Comparison of ENCODE assay signal across 8 cellular contexts in the genomic region with DNA sequence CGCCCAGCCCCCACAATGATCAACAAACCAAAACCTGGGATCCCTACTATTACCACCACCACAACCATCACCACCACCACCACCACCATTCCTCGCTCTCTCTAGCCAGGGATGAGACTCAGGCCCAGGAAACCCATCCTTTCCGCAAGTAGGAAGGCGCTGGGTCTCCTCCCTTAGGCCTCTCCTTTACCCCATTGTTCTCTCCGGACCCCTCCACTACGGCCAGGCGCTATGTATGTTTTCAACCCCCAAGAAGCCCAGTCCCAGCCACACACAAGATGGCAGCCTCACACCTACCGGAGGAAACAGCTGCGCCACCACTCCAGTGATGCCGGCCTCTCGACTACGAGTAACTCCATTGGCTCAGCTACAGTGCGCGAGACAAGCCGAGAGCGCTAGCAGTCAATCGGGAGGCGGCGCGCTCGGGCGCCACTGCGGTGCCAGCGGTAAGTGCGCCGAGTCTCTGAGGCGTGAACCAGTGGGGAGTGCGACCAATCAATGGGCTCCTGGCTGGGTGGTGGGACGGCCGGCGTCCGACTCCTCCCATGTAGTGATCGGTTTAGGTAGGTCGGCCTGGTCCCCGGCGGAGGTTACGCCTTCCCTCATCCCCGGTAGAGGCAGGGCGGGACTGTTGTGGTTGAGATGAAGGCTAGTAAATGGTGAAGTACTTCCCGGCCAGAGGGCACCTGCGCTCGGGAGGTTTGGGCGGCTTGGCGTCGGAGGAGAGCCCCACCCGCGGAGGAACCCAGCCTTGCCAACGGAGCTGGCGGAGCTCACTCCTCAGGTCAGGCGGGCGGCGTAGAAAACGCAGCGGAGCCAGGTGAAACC. TPM values are rescaled to one million over a fixed set of nuclear protein-coding genes. Genes with fewer than 3 reads are reported as not detected.
DNase-seq lines count a peak whose midpoint lies in the region; ATAC-seq and TF ChIP-seq lines count a peak whose summit lies in the region.

A gene (minus strand): TSS at position 376 of the 828 bp plus-strand sequence. CDS start 61,154 bp downstream, outside the sequence.
A gene with protein sequence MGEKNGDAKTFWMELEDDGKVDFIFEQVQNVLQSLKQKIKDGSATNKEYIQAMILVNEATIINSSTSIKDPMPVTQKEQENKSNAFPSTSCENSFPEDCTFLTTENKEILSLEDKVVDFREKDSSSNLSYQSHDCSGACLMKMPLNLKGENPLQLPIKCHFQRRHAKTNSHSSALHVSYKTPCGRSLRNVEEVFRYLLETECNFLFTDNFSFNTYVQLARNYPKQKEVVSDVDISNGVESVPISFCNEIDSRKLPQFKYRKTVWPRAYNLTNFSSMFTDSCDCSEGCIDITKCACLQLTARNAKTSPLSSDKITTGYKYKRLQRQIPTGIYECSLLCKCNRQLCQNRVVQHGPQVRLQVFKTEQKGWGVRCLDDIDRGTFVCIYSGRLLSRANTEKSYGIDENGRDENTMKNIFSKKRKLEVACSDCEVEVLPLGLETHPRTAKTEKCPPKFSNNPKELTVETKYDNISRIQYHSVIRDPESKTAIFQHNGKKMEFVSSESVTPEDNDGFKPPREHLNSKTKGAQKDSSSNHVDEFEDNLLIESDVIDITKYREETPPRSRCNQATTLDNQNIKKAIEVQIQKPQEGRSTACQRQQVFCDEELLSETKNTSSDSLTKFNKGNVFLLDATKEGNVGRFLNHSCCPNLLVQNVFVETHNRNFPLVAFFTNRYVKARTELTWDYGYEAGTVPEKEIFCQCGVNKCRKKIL (plus strand): TSS at position 586 of the 828 bp plus-strand sequence. CDS start 7,620 bp downstream, outside the sequence.

- peak within 1 kb of the TSS; percentile 94 for H3K4me3 Mint-ChIP-seq in activated naive CD8-positive, alpha-beta T cell treated with anti-CD3 and anti-CD28 coated beads for 36 hours
- peak within 1 kb of the TSS; percentile 99 for H3K4me3 Mint-ChIP-seq in glutamatergic neuron (ENCODE audit: unreplicated experiment)

- H3K79me2 ChIP-seq in osteoblast (ENCODE audit: insufficient read depth, low read length), result peaks cover 30% of the 10 kb centered on the region

- DNase-seq in GM10248 (ENCODE audit: extremely low spot score), result peak; percentile 96
- DNase-seq in NB4 (ENCODE audit: low read depth), result peak; percentile 100
- DNase-seq in activated naive CD8-positive, alpha-beta T cell treated with anti-CD3 and anti-CD28 coated beads for 36 hours, result peak; percentile 98
- peak; percentile 97 for DNase-seq in glutamatergic neuron
- peak; percentile 96 for DNase-seq in osteoblast (ENCODE audit: insufficient read length, low spot score, missing footprints)
- peak; percentile 98 for DNase-seq in thoracic aorta (ENCODE audit: low spot score)

- peaks cover 32% of the 10 kb centered on the region for H3K4me1 Mint-ChIP-seq in activated naive CD8-positive, alpha-beta T cell treated with anti-CD3 and anti-CD28 coated beads for 36 hours
- peaks cover 3% of the 10 kb centered on the region for H3K4me1 Mint-ChIP-seq in glutamatergic neuron (ENCODE audit: low read depth, unreplicated experiment)

- H3K4me3 ChIP-seq in NB4 (ENCODE audit: low read depth, low read length) (peak within 1 kb of the TSS; percentile 94), osteoblast (ENCODE audit: insufficient read depth, low read length) (peak within 1 kb of the TSS; percentile 82), thoracic aorta (peak within 1 kb of the TSS; percentile 83)

- no peaks in the 10 kb centered on the region for H3K9me3 Mint-ChIP-seq in activated naive CD8-positive, alpha-beta T cell treated with anti-CD3 and anti-CD28 coated beads for 36 hours
- H3K9me3 Mint-ChIP-seq in glutamatergic neuron (ENCODE audit: unreplicated experiment), result peaks cover 9% of the 10 kb centered on the region

- CTCF ChIA-PET in GM10248 (lab: Yijun Ruan, JAX), result interaction anchor here (1.0 to 3.1 kb wide), 17 partner anchors 9 to 348 kb away, joined by 3 to 14 read pairs (median 5); a partner anchor contains a TSS

- peaks cover 13% of the 10 kb centered on the region for H3K4me1 ChIP-seq in osteoblast (ENCODE audit: insufficient read depth, low read length)
- H3K4me1 ChIP-seq in thoracic aorta (ENCODE audit: control insufficient read depth in 1 of 2, low read depth in 2 of 2), result peaks cover 25 to 32% of the 10 kb centered on the region in 2 donors

- H3K36me3 ChIP-seq in osteoblast (ENCODE audit: insufficient read depth, low read length), result no peaks in the 10 kb centered on the region
- H3K36me3 ChIP-seq in thoracic aorta, result no peaks in the 10 kb centered on the region

- peak; percentile 94 for ATAC-seq in HG02571 (IDR thresholded peaks at IDR 0.05; ENCODE audit: unreplicated experiment)
- ATAC-seq in SK-N-SH treated with all-trans-retinoic acid at 6 μM for 48 hours, result peak; percentile 97
- peak; percentile 98 for ATAC-seq in thoracic aorta (ENCODE audit: insufficient number of reproducible peaks, low FRiP score, low read depth)

- POLR2A ChIA-PET in GM10248 (lab: Yijun Ruan, JAX), result interaction anchor here (0.7 to 2.6 kb wide), 4 partner anchors 10 to 361 kb away, joined by 3 to 12 read pairs (median 4); no protein-coding TSS in a partner anchor

- H3K27me3 Mint-ChIP-seq in activated naive CD8-positive, alpha-beta T cell treated with anti-CD3 and anti-CD28 coated beads for 36 hours, result no peaks in the 10 kb centered on the region
- H3K27me3 Mint-ChIP-seq in glutamatergic neuron (ENCODE audit: unreplicated experiment), result peaks cover 8% of the 10 kb centered on the region

- peak; percentile 96 for TF ChIP-seq POLR2A in NB4 (IDR thresholded peaks at IDR 0.05; ENCODE audit: extremely low read depth, insufficient read length)

- H3K36me3 Mint-ChIP-seq in activated naive CD8-positive, alpha-beta T cell treated with anti-CD3 and anti-CD28 coated beads for 36 hours, result peaks cover 15% of the 10 kb centered on the region
- no peaks in the 10 kb centered on the region for H3K36me3 Mint-ChIP-seq in glutamatergic neuron (ENCODE audit: unreplicated experiment)

- H3K4me2 ChIP-seq in osteoblast (ENCODE audit: insufficient read depth, low read length), result peak within 1 kb of the TSS; percentile 83

- H4K20me1 ChIP-seq in osteoblast (ENCODE audit: insufficient read depth, low read length), result no peaks in the 10 kb centered on the region

- H3K9me3 ChIP-seq in osteoblast (ENCODE audit: low read depth, low read length) (no peaks in the 10 kb centered on the region), thoracic aorta (no peaks in the 10 kb centered on the region)

- H3K27me3 ChIP-seq in osteoblast (ENCODE audit: insufficient read depth, low read length) (no peaks in the 10 kb centered on the region), thoracic aorta (replicated peaks; ENCODE audit: insufficient read depth) (no peaks in the 10 kb centered on the region)

- peak; percentile 26 for TF ChIP-seq CTCF in GM10248 (IDR thresholded peaks at IDR 0.05; ENCODE audit: control extremely low read depth, extremely low read depth, low read depth, missing control alignments)
- TF ChIP-seq CTCF in NB4 (IDR thresholded peaks at IDR 0.05; ENCODE audit: low read depth, low read length), result no peak
- no peak for TF ChIP-seq CTCF in glutamatergic neuron (IDR thresholded peaks at IDR 0.05; ENCODE audit: partially characterized antibody, unreplicated experiment)
- TF ChIP-seq CTCF in osteoblast (IDR thresholded peaks at IDR 0.05; ENCODE audit: extremely low read depth, low read depth, low read length), result peak; percentile 25
- TF ChIP-seq CTCF in thoracic aorta (IDR thresholded peaks at IDR 0.05), result peak; percentile 19

- H3K27ac ChIP-seq in osteoblast (ENCODE audit: low read depth, low read length) (peak within 1 kb of the TSS; percentile 86), thoracic aorta (peak within 1 kb of the TSS; percentile 94 to 98)

- H2AFZ ChIP-seq in osteoblast (ENCODE audit: low read length), result peak within 1 kb of the TSS; percentile 95

- peak within 1 kb of the TSS; percentile 95 for H3K27ac Mint-ChIP-seq in activated naive CD8-positive, alpha-beta T cell treated with anti-CD3 and anti-CD28 coated beads for 36 hours
- peak within 1 kb of the TSS; percentile 100 for H3K27ac Mint-ChIP-seq in glutamatergic neuron (ENCODE audit: unreplicated experiment)

TF ChIP-seq in SK-N-SH treated with all-trans-retinoic acid at 6 μM for 48 hours, 23 proteins besides CTCF, POLR2A, EP300 and RAD21 (continues in another document):
- TF ChIP-seq RARB (CRISPR knock-in tag; IDR thresholded peaks at IDR 0.05) (0 out of 2 replicates have a peak, but pooled peaks have one; percentile 49), BACH2 (CRISPR knock-in tag; IDR thresholded peaks at IDR 0.05; ENCODE audit: borderline replicate concordance) (no peak), ESRRG (CRISPR knock-in tag; IDR thresholded peaks at IDR 0.05) (0 out of 2 replicates have a peak, but pooled peaks have one; percentile 22), ISL1 (CRISPR knock-in tag; IDR thresholded peaks at IDR 0.05) (no peak), TOX (CRISPR knock-in tag; IDR thresholded peaks at IDR 0.05; ENCODE audit: borderline replicate concordance) (no peak)
- TF ChIP-seq, protein P1, sequence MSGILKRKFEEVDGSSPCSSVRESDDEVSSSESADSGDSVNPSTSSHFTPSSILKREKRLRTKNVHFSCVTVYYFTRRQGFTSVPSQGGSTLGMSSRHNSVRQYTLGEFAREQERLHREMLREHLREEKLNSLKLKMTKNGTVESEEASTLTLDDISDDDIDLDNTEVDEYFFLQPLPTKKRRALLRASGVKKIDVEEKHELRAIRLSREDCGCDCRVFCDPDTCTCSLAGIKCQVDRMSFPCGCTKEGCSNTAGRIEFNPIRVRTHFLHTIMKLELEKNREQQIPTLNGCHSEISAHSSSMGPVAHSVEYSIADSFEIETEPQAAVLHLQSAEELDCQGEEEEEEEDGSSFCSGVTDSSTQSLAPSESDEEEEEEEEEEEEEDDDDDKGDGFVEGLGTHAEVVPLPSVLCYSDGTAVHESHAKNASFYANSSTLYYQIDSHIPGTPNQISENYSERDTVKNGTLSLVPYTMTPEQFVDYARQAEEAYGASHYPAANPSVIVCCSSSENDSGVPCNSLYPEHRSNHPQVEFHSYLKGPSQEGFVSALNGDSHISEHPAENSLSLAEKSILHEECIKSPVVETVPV (CRISPR knock-in tag; IDR thresholded peaks at IDR 0.05), result 0 out of 2 replicates have a peak, but pooled peaks have one; percentile 74

RNA-seq across cellular contexts. Expression of the first gene that starts in this region (rescaled TPM):
- total RNA-seq in activated naive CD8-positive, alpha-beta T cell treated with anti-CD3 and anti-CD28 coated beads for 36 hours, result 1 to 10 TPM; 3.1 to 3.2 TPM
- total RNA-seq in glutamatergic neuron (ENCODE audit: unreplicated experiment), result 7.7 TPM
- 12.3 and 15.6 TPM in 2 replicates for total RNA-seq in osteoblast
- 10 to 100 TPM; 38.7 to 46.7 TPM for total RNA-seq in thoracic aorta

RNA-seq across cellular contexts. Expression of the second gene that starts in this region (rescaled TPM):
- 10 to 100 TPM; 11.1 to 11.3 TPM for total RNA-seq in activated naive CD8-positive, alpha-beta T cell treated with anti-CD3 and anti-CD28 coated beads for 36 hours
- total RNA-seq in glutamatergic neuron (ENCODE audit: unreplicated experiment) (7.7 TPM), osteoblast (13.8 and 18.6 TPM in 2 replicates), thoracic aorta (1 to 10 TPM; 9.0 to 9.1 TPM)

Comparison
In these comparisons a context has a peak if more than half of its experiments do, and no peak if none do; other contexts are left out.
1. Peak in every context shown above with its lines: DNase-seq, ATAC-seq, H3K4me3 ChIP-seq and H3K27ac ChIP-seq.
2. CTCF ChIP-seq: peak in GM10248 (single experiment), osteoblast (single experiment) and thoracic aorta (single experiment); none in NB4 (single experiment) and glutamatergic neuron (single experiment).